In genomic region chr10:95518455-95519131, GRCh38 we compare ENCODE assay signal across 17 cellular contexts. TPM values are rescaled to one million over a fixed set of nuclear protein-coding genes. Genes with fewer than 3 reads are reported as not detected.
DNase-seq lines count a peak whose midpoint lies in the region; ATAC-seq and TF ChIP-seq lines count a peak whose summit lies in the region.
"Had no signal": no experiment of that assay in that cellular context is flagged by ENCODE, and none has a peak within 500 bp of the region (broad histone marks: within the 10 kb centered on the region; RNA-seq: fewer than 3 reads in every experiment).

No MANE protein-coding gene starts in this region.

- H3K4me2 ChIP-seq in PC-3 (ENCODE audit: low read length) (peak overlapping the region; percentile 46; the same call in 1 of the 2 replicates), smooth muscle cell (peak overlapping the region; percentile 70)

- H3F3A ChIP-seq in PC-3 (ENCODE audit: low read length, unreplicated experiment), result no peaks in the 10 kb centered on the region
- H3F3A ChIP-seq in smooth muscle cell (ENCODE audit: low read depth), result peaks cover 6% of the 10 kb centered on the region

- CTCF ChIA-PET in PC-3 (lab: Charles Lee), result no interaction called here

- H3K27ac ChIP-seq in PC-3 (ENCODE audit: low read length) (no peak overlapping the region), dorsolateral prefrontal cortex (peak overlapping the region in 57 of 59 donors; percentile 5 to 94 (median 71)), smooth muscle cell (ENCODE audit: low read depth) (peak overlapping the region; percentile 61)

- intact Hi-C loops in PC-3 (cut with micrococcal nuclease), result no loop called here
- intact Hi-C loops in dorsolateral prefrontal cortex (cut with DNase I), result no loop called here
- intact Hi-C loops in left colon (cut with DNase I, micrococcal nuclease), result no loop called here
- intact Hi-C loops in posterior cingulate gyrus (cut with DNase I), result no loop called here

- ATAC-seq in PC-3, result no peak
- ATAC-seq in left colon, result peak; percentile 19
- no peak for ATAC-seq in HG03108 (IDR thresholded peaks at IDR 0.05; ENCODE audit: unreplicated experiment)
- ATAC-seq: naive thymus-derived CD8-positive, alpha-beta T cell had no signal

- H2AFZ ChIP-seq in PC-3 (ENCODE audit: low read length), result no peak overlapping the region
- no peak overlapping the region for H2AFZ ChIP-seq in smooth muscle cell (ENCODE audit: low read depth)

- DNase-seq in PC-3, result no peak
- DNase-seq in dorsolateral prefrontal cortex, result peak in 1 of 10 donors; percentile 21
- DNase-seq in left colon, result no peak
- no peak for DNase-seq in smooth muscle cell (lab: John Stamatoyannopoulos, UW; ENCODE audit: unreplicated experiment)
- no peak for DNase-seq in NCI-H1417 treated with DMSO at 0.1 percent for 48 hours (lab: John Stamatoyannopoulos, UW)
- DNase-seq in activated naive CD4-positive, alpha-beta T cell (lab: John Stamatoyannopoulos, UW), result no peak
- no peak for DNase-seq in posterior cingulate gyrus
- DNase-seq: activated CD4-positive, alpha-beta T cell treated with anti-CD3 and anti-CD28 coated beads for 4 hours; activated naive CD4-positive, alpha-beta T cell treated with anti-CD3 and anti-CD28 coated beads, Interleukin-2, amount 50 U/mL, for 16 hours; activated T-cell treated with anti-CD3 and anti-CD28 coated beads for 4 hours; Calu3; GF-D8; Karpas-422; naive thymus-derived CD8-positive, alpha-beta T cell; NCI-H510A treated with DMSO at 0.1 percent for 48 hours; RPMI8226 had no signal

- no peak overlapping the region for H3K9ac ChIP-seq in PC-3 (ENCODE audit: low read length)
- no peak overlapping the region for H3K9ac ChIP-seq in smooth muscle cell (ENCODE audit: low read depth)

- no peaks in the 10 kb centered on the region for H3K79me2 ChIP-seq in PC-3 (ENCODE audit: low read length)
- peaks cover 57% of the 10 kb centered on the region for H3K79me2 ChIP-seq in smooth muscle cell (ENCODE audit: low read depth)

- WGBS in smooth muscle cell (ENCODE audit: low lambda C conversion rate), result 57% methylated on average over 4 of the region's 4 CpGs

- H3K27me3 ChIP-seq in PC-3 (ENCODE audit: low read length) (no peaks in the 10 kb centered on the region), dorsolateral prefrontal cortex (no peaks in the 10 kb centered on the region), smooth muscle cell (ENCODE audit: low read depth) (no peaks in the 10 kb centered on the region)

- H3K9me3 ChIP-seq in PC-3 (ENCODE audit: low read length), result no peaks in the 10 kb centered on the region
- no peaks in the 10 kb centered on the region for H3K9me3 ChIP-seq in smooth muscle cell (replicated peaks; ENCODE audit: low read depth)

- H3K36me3 ChIP-seq in PC-3 (ENCODE audit: low read depth, low read length) (no peaks in the 10 kb centered on the region), smooth muscle cell (ENCODE audit: low read depth) (no peaks in the 10 kb centered on the region)

- POLR2A ChIA-PET in PC-3 (lab: Charles Lee; ENCODE audit: unreplicated experiment), result no interaction called here

- H3K4me3 ChIP-seq in PC-3 (ENCODE audit: low read length), result no peak overlapping the region
- peak overlapping the region in 1 of 59 donors; percentile 13 for H3K4me3 ChIP-seq in dorsolateral prefrontal cortex
- no peak overlapping the region for H3K4me3 ChIP-seq in smooth muscle cell

- no peak for TF ChIP-seq CTCF in PC-3 (conservative IDR thresholded peaks at IDR 0.05; ENCODE audit: low read depth, low read length)
- no peak for TF ChIP-seq CTCF in dorsolateral prefrontal cortex (IDR thresholded peaks at IDR 0.05 in 54 of 56, conservative IDR thresholded peaks at IDR 0.05 in 2 of 56; ENCODE audit: low read depth in 1 of 56, partially characterized antibody in 56 of 56)
- TF ChIP-seq CTCF in smooth muscle cell (IDR thresholded peaks at IDR 0.05; ENCODE audit: borderline replicate concordance, insufficient read depth, poor library complexity, severe bottlenecking), result no peak

- BruUV-seq in PC-3 (replicated peaks; lab: Mats Ljungman, UMichigan), result no TSS peak

- no peaks in the 10 kb centered on the region for H4K20me1 ChIP-seq in PC-3 (ENCODE audit: low read length)
- no peaks in the 10 kb centered on the region for H4K20me1 ChIP-seq in smooth muscle cell (ENCODE audit: low read depth)

- no peaks in the 10 kb centered on the region for H3K9me2 ChIP-seq in PC-3 (replicated peaks; ENCODE audit: low read length)

- H3K4me1 ChIP-seq in PC-3 (ENCODE audit: insufficient read depth, low read length), result peaks cover 22% of the 10 kb centered on the region
- peaks cover 7% of the 10 kb centered on the region for H3K4me1 ChIP-seq in smooth muscle cell (ENCODE audit: low read depth)

RNA-seq across cellular contexts. Expression of gene SORBS1, which starts 42.6 kb away (rescaled TPM):
- 3.7 and 4.1 TPM in 2 replicates for total RNA-seq in PC-3 (2014; rRNA removed)
- 100 to 1,000 TPM; 191 to 480 (median 308) TPM for total RNA-seq in dorsolateral prefrontal cortex
- 100 to 1,000 TPM in 1 of 2 donors, 10 to 100 TPM in 1; 20.6 to 120 TPM for total RNA-seq in left colon
- 21.0 and 29.0 TPM in 2 replicates for total RNA-seq in smooth muscle cell
- polyA plus RNA-seq in smooth muscle cell, result 11.3 and 14.6 TPM in 2 replicates
